In the genomic region with DNA sequence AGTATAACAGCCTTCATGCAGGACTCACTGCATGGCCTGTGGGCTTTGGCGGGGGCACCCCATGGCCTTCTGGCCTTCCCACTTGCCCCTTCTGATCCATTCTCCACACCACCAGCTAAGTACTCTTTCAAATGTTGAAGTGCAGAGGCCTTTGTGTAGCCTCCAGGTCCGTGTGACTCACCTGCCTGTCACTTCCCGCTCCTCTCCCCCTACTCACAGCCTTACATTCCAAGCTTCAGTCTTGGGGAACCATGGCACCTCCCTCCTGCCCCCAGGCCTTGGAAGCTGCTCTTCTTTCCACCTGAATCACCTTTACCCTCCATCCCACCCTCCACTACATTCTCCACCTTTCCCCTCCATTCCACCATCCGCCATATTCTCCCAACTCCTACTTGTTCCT, we compare ENCODE assay signal across 15 cellular contexts.
DNase-seq lines count a peak whose midpoint lies in the region; ATAC-seq and TF ChIP-seq lines count a peak whose summit lies in the region.
"Had no signal": no experiment of that assay in that cellular context is flagged by ENCODE, and none has a peak within 500 bp of the region (broad histone marks: within the 10 kb centered on the region; RNA-seq: fewer than 3 reads in every experiment).

No MANE protein-coding gene starts in this region.

- intact Hi-C loops in Panc1 (cut with micrococcal nuclease; ENCODE audit: unreplicated experiment) = no loop called here

- no peaks in the 10 kb centered on the region for H3K27me3 Mint-ChIP-seq in activated CD8-positive, alpha-beta memory T cell treated with anti-CD3 and anti-CD28 coated beads, Interleukin-2, amount 10 ng/mL, durations not matched to agents 7 days and 5 days
- H3K27me3 Mint-ChIP-seq: T-cell had no signal

- peak overlapping the region; percentile 35 for H3K18ac ChIP-seq in trophoblast cell (ENCODE audit: low read length)

- H3K4me3 ChIP-seq in Panc1 (ENCODE audit: low read depth in 2 of 2, low read length in 2 of 2) (no peak overlapping the region), trophoblast cell (ENCODE audit: low read depth, low read length) (no peak overlapping the region)
- H3K4me3 ChIP-seq: cardiac muscle cell, K562, thoracic aorta had no signal

- H3K4me3 Mint-ChIP-seq in activated CD8-positive, alpha-beta memory T cell treated with anti-CD3 and anti-CD28 coated beads, Interleukin-2, amount 10 ng/mL, durations not matched to agents 7 days and 5 days = no peak overlapping the region
- H3K4me3 Mint-ChIP-seq: T-cell had no signal

- in situ Hi-C loops in Panc1 (cut with HindIII; ENCODE audit: low pct_unique_long_range_greater_than_20kb, low sequenced_read_pairs) = no loop called here

- WGBS in trophoblast cell (ENCODE audit: extremely low coverage, insufficient coverage, insufficient read length) = 100% methylated on average over 1 of the region's 4 CpGs

- H2AFZ ChIP-seq in trophoblast cell (ENCODE audit: insufficient read depth, low read length, poor library complexity) = no peak overlapping the region

- H3K79me1 ChIP-seq in trophoblast cell (ENCODE audit: low read length) = peaks cover 13% of the 10 kb centered on the region

- H3K27me3 ChIP-seq in Panc1 (ENCODE audit: control insufficient read depth, insufficient read depth, low read length) (no peaks in the 10 kb centered on the region), trophoblast cell (ENCODE audit: insufficient read depth, low read length) (no peaks in the 10 kb centered on the region)
- H3K27me3 ChIP-seq: cardiac muscle cell, neutrophil had no signal

- peak overlapping the region; percentile 41 for H4K8ac ChIP-seq in trophoblast cell (ENCODE audit: low read depth, low read length)

- peaks cover 2% of the 10 kb centered on the region for H3K9me3 Mint-ChIP-seq in activated CD8-positive, alpha-beta memory T cell treated with anti-CD3 and anti-CD28 coated beads, Interleukin-2, amount 10 ng/mL, durations not matched to agents 7 days and 5 days (ENCODE audit: low read depth)

- H3K9ac ChIP-seq in trophoblast cell (ENCODE audit: low read length) = no peak overlapping the region

- H3K36me3 Mint-ChIP-seq in activated CD8-positive, alpha-beta memory T cell treated with anti-CD3 and anti-CD28 coated beads, Interleukin-2, amount 10 ng/mL, durations not matched to agents 7 days and 5 days = peaks cover 21% of the 10 kb centered on the region

- peak overlapping the region; percentile 33 for H3K14ac ChIP-seq in trophoblast cell (ENCODE audit: low read length)

- CTCF ChIA-PET in Panc1 (lab: Charles Lee) = interaction anchor here (1.0 kb wide), 1 partner anchor 11 kb away, joined by 3 read pairs; no protein-coding TSS in a partner anchor
- CTCF ChIA-PET in activated CD8-positive, alpha-beta memory T cell treated with anti-CD3 and anti-CD28 coated beads, Interleukin-2, amount 10 ng/mL, durations not matched to agents 7 days and 5 days (lab: Charles Lee) = interaction anchor here (1.0 kb wide), 1 partner anchor 29 kb away, joined by 3 read pairs; no protein-coding TSS in a partner anchor

- no peak overlapping the region for H3K4me2 ChIP-seq in trophoblast cell (ENCODE audit: low read length)

- H4K12ac ChIP-seq in trophoblast cell (ENCODE audit: low read depth, low read length) = no peak overlapping the region

- H2AK5ac ChIP-seq in trophoblast cell (ENCODE audit: low read length) = no peak overlapping the region

- H3K36me3 ChIP-seq in Panc1 (ENCODE audit: control insufficient read depth, insufficient read depth, low read length) (no peaks in the 10 kb centered on the region), trophoblast cell (ENCODE audit: control insufficient read depth in 1 of 2, insufficient read depth in 2 of 2, low read length in 2 of 2) (no peaks in the 10 kb centered on the region)
- H3K36me3 ChIP-seq: neutrophil, thoracic aorta had no signal

- peak overlapping the region; percentile 50 for H2BK5ac ChIP-seq in trophoblast cell (ENCODE audit: low read depth, low read length, poor library complexity)

- H3K9me3 ChIP-seq in Panc1 (ENCODE audit: control insufficient read depth, insufficient read depth, low read depth, low read length) = peaks cover 5% of the 10 kb centered on the region; the same call in 1 of the 2 replicates
- H3K9me3 ChIP-seq in trophoblast cell (ENCODE audit: insufficient read depth, low read depth, low read length) = peaks cover 5% of the 10 kb centered on the region
- H3K9me3 ChIP-seq: neutrophil, thoracic aorta had no signal

- H4K91ac ChIP-seq in trophoblast cell (ENCODE audit: low read depth, low read length) = peak overlapping the region; percentile 76

- H3K4me1 ChIP-seq in Panc1 (ENCODE audit: control insufficient read depth, insufficient read depth, low read length) (no peaks in the 10 kb centered on the region), trophoblast cell (ENCODE audit: control insufficient read depth in 1 of 2, insufficient read depth in 2 of 2, low read length in 2 of 2) (peaks cover 23% of the 10 kb centered on the region in 2 experiments)

- peak; percentile 20 for DNase-seq in GM03348 (ENCODE audit: low spot score)
- no peak for DNase-seq in Panc1 (ENCODE audit: low read depth, low spot score)
- DNase-seq in trophoblast cell = peak; percentile 91 to 95
- no peak for DNase-seq in caudate nucleus (lab: John Stamatoyannopoulos, UW)
- no peak for DNase-seq in activated CD8-positive, alpha-beta memory T cell treated with anti-CD3 and anti-CD28 coated beads, Interleukin-2, amount 10 ng/mL, durations not matched to agents 7 days and 5 days
- no peak for DNase-seq in activated T-cell treated with anti-CD3 and anti-CD28 coated beads, Interleukin-2, amount 50 U/mL, for 48 hours
- DNase-seq: hypothalamus; stimulated activated CD4-positive, alpha-beta T cell treated with anti-CD3 and anti-CD28 coated beads, Interleukin-4, amount 100 ng/mL, for 24 hours; T-cell had no signal

- no peak overlapping the region for H3K27ac Mint-ChIP-seq in activated CD8-positive, alpha-beta memory T cell treated with anti-CD3 and anti-CD28 coated beads, Interleukin-2, amount 10 ng/mL, durations not matched to agents 7 days and 5 days
- H3K27ac Mint-ChIP-seq: T-cell had no signal

- H2BK12ac ChIP-seq in trophoblast cell (ENCODE audit: low read length) = no peak overlapping the region

- H3K4ac ChIP-seq in trophoblast cell (ENCODE audit: low read depth, low read length) = no peak overlapping the region

- peak overlapping the region; percentile 49 for H2BK120ac ChIP-seq in trophoblast cell (ENCODE audit: insufficient read depth, low read length, poor library complexity)

- peaks cover 6% of the 10 kb centered on the region for H3K4me1 Mint-ChIP-seq in activated CD8-positive, alpha-beta memory T cell treated with anti-CD3 and anti-CD28 coated beads, Interleukin-2, amount 10 ng/mL, durations not matched to agents 7 days and 5 days

- H3K27ac ChIP-seq in Panc1 (ENCODE audit: low read length) = no peak overlapping the region
- H3K27ac ChIP-seq in trophoblast cell (ENCODE audit: low read depth, low read length) = peak overlapping the region; percentile 87
- no peak overlapping the region for H3K27ac ChIP-seq in caudate nucleus (ENCODE audit: low read depth, low read length)
- H3K27ac ChIP-seq: cardiac muscle cell had no signal

- ATAC-seq in Panc1 (peak; percentile 86), esophagus mucosa (peak; percentile 77), GM18520 (IDR thresholded peaks at IDR 0.05; ENCODE audit: unreplicated experiment) (no peak)
- no peak for ATAC-seq in activated CD8-positive, alpha-beta memory T cell treated with anti-CD3 and anti-CD28 coated beads, Interleukin-2, amount 10 ng/mL, durations not matched to agents 7 days and 5 days
- ATAC-seq: K562, T-cell had no signal

- TF ChIP-seq CTCF in Panc1 (IDR thresholded peaks at IDR 0.05) = no peak

- POLR2A ChIA-PET in Panc1 (lab: Charles Lee) = no interaction called here

- H3K23ac ChIP-seq in trophoblast cell (ENCODE audit: low read length) = no peak overlapping the region

- H3K79me2 ChIP-seq in trophoblast cell (ENCODE audit: control insufficient read depth, insufficient read depth, low read length, poor library complexity) = peaks cover 1% of the 10 kb centered on the region

- no TSS peak for BruUV-seq in Panc1 (replicated peaks; lab: Mats Ljungman, UMichigan)

Comparison
In these comparisons a context has a peak if more than half of its experiments do, and no peak if none do; other contexts are left out.
1. DNase-seq: peak in GM03348 (single experiment) and trophoblast cell (2 of 2); none in Panc1 (single experiment), caudate nucleus (0 of 61), activated CD8-positive, alpha-beta memory T cell treated with anti-CD3 and anti-CD28 coated beads, Interleukin-2, amount 10 ng/mL, durations not matched to agents 7 days and 5 days (single experiment) and activated T-cell treated with anti-CD3 and anti-CD28 coated beads, Interleukin-2, amount 50 U/mL, for 48 hours (0 of 2).
2. ATAC-seq: peak in Panc1 (single experiment) and esophagus mucosa (single experiment); none in activated CD8-positive, alpha-beta memory T cell treated with anti-CD3 and anti-CD28 coated beads, Interleukin-2, amount 10 ng/mL, durations not matched to agents 7 days and 5 days (single experiment) and GM18520 (single experiment).